Comparison of ENCODE assay signal across 19 cellular contexts in the genomic region with DNA sequence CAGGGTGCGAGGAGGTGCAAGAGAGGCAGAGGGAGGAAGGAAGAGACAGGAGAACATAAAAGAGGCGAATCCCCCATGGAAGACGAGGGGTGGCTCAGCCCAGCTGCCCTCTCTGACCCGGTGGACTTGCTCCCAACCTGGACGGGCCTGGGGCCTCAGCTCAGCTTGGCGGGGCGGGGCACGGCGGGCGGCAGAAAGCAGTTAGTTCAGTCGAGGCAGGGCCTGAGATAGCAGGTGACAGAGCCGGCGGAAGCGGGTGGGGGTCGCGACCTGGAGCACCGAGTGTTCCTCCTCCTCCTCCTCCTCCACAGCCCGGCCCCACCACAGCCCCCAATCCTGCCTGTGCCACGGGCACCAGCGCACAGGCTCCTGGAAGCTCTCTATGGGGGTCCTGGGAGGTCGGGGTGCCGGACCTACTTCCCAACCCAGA. TPM values are rescaled to one million over a fixed set of nuclear protein-coding genes. Genes with fewer than 3 reads are reported as not detected.
A peak's percentile ranks its signal among the peaks of the same experiment; 100 is the strongest.
DNase-seq lines count a peak whose midpoint lies in the region; ATAC-seq, FAIRE-seq and TF ChIP-seq lines count a peak whose summit lies in the region.
"Had no signal": no experiment of that assay in that cellular context is flagged by ENCODE, and none has a peak within 500 bp of the region (broad histone marks: within the 10 kb centered on the region; RNA-seq: fewer than 3 reads in every experiment).

No MANE protein-coding gene starts in this region.

- no peaks in the 10 kb centered on the region for H3K9me3 Mint-ChIP-seq in CD4-positive, alpha-beta T cell
- H3K9me3 Mint-ChIP-seq: CD14-positive monocyte; CD8-positive, alpha-beta memory T cell had no signal

- H3K4ac ChIP-seq in neuronal stem cell (ENCODE audit: low read length) = no peak overlapping the region

- H2BK15ac ChIP-seq in neuronal stem cell (ENCODE audit: low read length) = no peak overlapping the region

- TF ChIP-seq CTCF in HEK293 (tag by site-specific recombination; IDR thresholded peaks at IDR 0.05) (no peak), dorsolateral prefrontal cortex (IDR thresholded peaks at IDR 0.05 in 54 of 56, conservative IDR thresholded peaks at IDR 0.05 in 2 of 56; ENCODE audit: low read depth in 1 of 56, partially characterized antibody in 56 of 56) (no peak)
- no peak for TF ChIP-seq CTCF in CD4-positive, alpha-beta T cell (IDR thresholded peaks at IDR 0.05)

- H3K27ac ChIP-seq in HEK293 (ENCODE audit: extremely low read depth, low read depth, low read length) (no peak overlapping the region), dorsolateral prefrontal cortex (peak overlapping the region in 47 of 59 donors; percentile 49 to 93 (median 82)), neuronal stem cell (replicated peaks; ENCODE audit: low read length) (no peak overlapping the region), temporal lobe (ENCODE audit: low read depth, low read length) (peak overlapping the region; percentile 85)
- no peak overlapping the region for H3K27ac ChIP-seq in CD4-positive, alpha-beta T cell (ENCODE audit: low read depth, low read length)
- H3K27ac ChIP-seq: 22Rv1, HL-60 had no signal

- peak overlapping the region; percentile 44 for H3K9ac ChIP-seq in neuronal stem cell (ENCODE audit: low read depth, low read length, poor library complexity)

- H3K4me2 ChIP-seq in neuronal stem cell (ENCODE audit: insufficient read depth, low read length, poor library complexity, severe bottlenecking) = no peak overlapping the region

- H2BK5ac ChIP-seq in neuronal stem cell (ENCODE audit: low read length) = peak overlapping the region; percentile 66

- no peak overlapping the region for H2AFZ ChIP-seq in neuronal stem cell (ENCODE audit: low read length)

- H3K79me1 ChIP-seq in neuronal stem cell (ENCODE audit: low read depth, low read length) = peaks cover 6% of the 10 kb centered on the region

- intact Hi-C loops in dorsolateral prefrontal cortex (cut with DNase I) = no loop called here
- intact Hi-C loops in CD4-positive, alpha-beta T cell (cut with DNase I, micrococcal nuclease) = no loop called here

- no peak overlapping the region for H3K27ac Mint-ChIP-seq in CD4-positive, alpha-beta T cell

- H4K8ac ChIP-seq in neuronal stem cell (ENCODE audit: low read depth, low read length) = no peak overlapping the region

- POLR2A ChIA-PET in HEK293 (lab: Yijun Ruan, JAX) = no interaction called here
- POLR2A ChIA-PET in CD4-positive, alpha-beta T cell (lab: Charles Lee) = no interaction called here

- no peak overlapping the region for H2BK12ac ChIP-seq in neuronal stem cell (ENCODE audit: low read length)

- H2BK120ac ChIP-seq in neuronal stem cell (ENCODE audit: low read depth, low read length) = no peak overlapping the region

- no peaks in the 10 kb centered on the region for H3K9me3 ChIP-seq in HEK293 (ENCODE audit: control insufficient read depth, insufficient read depth, low read depth, low read length)
- H3K9me3 ChIP-seq in neuronal stem cell (replicated peaks in 1 of 2; ENCODE audit: control insufficient read depth in 2 of 2, insufficient read depth in 1 of 2, low read depth in 1 of 2, low read length in 2 of 2) = no peaks in the 10 kb centered on the region
- H3K9me3 ChIP-seq in CD4-positive, alpha-beta T cell (ENCODE audit: control insufficient read depth, low read length) = no peaks in the 10 kb centered on the region
- H3K9me3 ChIP-seq: Caco-2 had no signal

- H3K23ac ChIP-seq in neuronal stem cell (ENCODE audit: low read depth, low read length, poor library complexity) = no peak overlapping the region

- H3K14ac ChIP-seq in neuronal stem cell (ENCODE audit: low read length) = no peak overlapping the region

- H3K27me3 ChIP-seq in dorsolateral prefrontal cortex (no peaks in the 10 kb centered on the region), neuronal stem cell (ENCODE audit: control insufficient read depth in 3 of 3, insufficient read depth in 3 of 3, low read depth in 1 of 3, low read length in 3 of 3) (no peaks in the 10 kb centered on the region)
- H3K27me3 ChIP-seq in CD4-positive, alpha-beta T cell (ENCODE audit: control insufficient read depth, insufficient read depth, low read length) = no peaks in the 10 kb centered on the region

- WGBS in neuronal stem cell (ENCODE audit: extremely low coverage in 2 of 2, insufficient read length in 2 of 2, insufficient replicate concordance in 1 of 2), 2 donors = no CpG with 5 or more reads among the region's 22 CpGs

- H3K4me1 Mint-ChIP-seq in CD4-positive, alpha-beta T cell (ENCODE audit: low read depth) = no peaks in the 10 kb centered on the region
- H3K4me1 Mint-ChIP-seq: CD14-positive monocyte; CD8-positive, alpha-beta memory T cell had no signal

- H3K4me1 ChIP-seq in HEK293 (ENCODE audit: control insufficient read depth, insufficient read depth, low read length) = no peaks in the 10 kb centered on the region
- H3K4me1 ChIP-seq in neuronal stem cell (ENCODE audit: control insufficient read depth in 2 of 2, insufficient read depth in 1 of 2, low read depth in 1 of 2, low read length in 2 of 2) = no peaks in the 10 kb centered on the region
- H3K4me1 ChIP-seq: Caco-2 had no signal

- H4K91ac ChIP-seq in neuronal stem cell (ENCODE audit: low read depth, low read length, poor library complexity) = no peak overlapping the region

- H3K4me3 Mint-ChIP-seq in CD4-positive, alpha-beta T cell = no peak overlapping the region
- H3K4me3 Mint-ChIP-seq: CD14-positive monocyte; CD8-positive, alpha-beta memory T cell had no signal

- H3K36me3 Mint-ChIP-seq in CD4-positive, alpha-beta T cell (ENCODE audit: low read depth) = peaks cover 7% of the 10 kb centered on the region

- H2AK5ac ChIP-seq in neuronal stem cell (ENCODE audit: low read depth, low read length) = no peak overlapping the region

- no peak for FAIRE-seq in HTR-8/SVneo (lab: Jason Lieb, UNC)
- FAIRE-seq: GM12892, GM19239 had no signal

- no peak overlapping the region for H3K4me3 ChIP-seq in HEK293 (ENCODE audit: low read depth, low read length)
- H3K4me3 ChIP-seq in dorsolateral prefrontal cortex = peak overlapping the region in 18 of 59 donors; percentile 2 to 42 (median 22)
- no peak overlapping the region for H3K4me3 ChIP-seq in neuronal stem cell (ENCODE audit: low read length in 2 of 2)

- H3K18ac ChIP-seq in neuronal stem cell (ENCODE audit: low read length) = no peak overlapping the region

- no peak for ATAC-seq in CD4-positive, alpha-beta T cell (ENCODE audit: poor library complexity)

- DNase-seq in dorsolateral prefrontal cortex (no peak), neuronal stem cell (ENCODE audit: low spot score) (no peak), NCI-H510A treated with DMSO at 0.1 percent for 48 hours (lab: John Stamatoyannopoulos, UW) (no peak), HTR-8/SVneo (ENCODE audit: insufficient read length, low spot score) (no peak)
- no peak for DNase-seq in CD4-positive, alpha-beta T cell
- DNase-seq: Caco-2; CD8-positive, alpha-beta memory T cell; DND-41; GDM1; HCEC 1CT; IMR-90 had no signal

- H3K36me3 ChIP-seq in HEK293 (ENCODE audit: control insufficient read depth in 2 of 2, insufficient read depth in 1 of 2, low read length in 2 of 2) = peaks cover 0 to 21% of the 10 kb centered on the region in 2 experiments; a peak in 1 of 3 replicates
- peaks cover 13 to 29% of the 10 kb centered on the region in 2 donors for H3K36me3 ChIP-seq in neuronal stem cell (replicated peaks in 1 of 2; ENCODE audit: control insufficient read depth in 2 of 2, insufficient read depth in 2 of 2, low read length in 2 of 2)

- no peaks in the 10 kb centered on the region for H3K27me3 Mint-ChIP-seq in CD4-positive, alpha-beta T cell
- H3K27me3 Mint-ChIP-seq: CD8-positive, alpha-beta memory T cell had no signal

- CTCF ChIA-PET in HEK293 (lab: Yijun Ruan, JAX) = interaction anchor here (0.6 kb wide), 1 partner anchor 88 kb away, joined by 3 read pairs; no protein-coding TSS in a partner anchor
- CTCF ChIA-PET in CD4-positive, alpha-beta T cell (lab: Charles Lee) = no interaction called here

TF ChIP-seq in HEK293, 187 proteins besides CTCF, POLR2A, EP300 and RAD21 (continues in another document):
- TF ChIP-seq ZNF311 (tag by site-specific recombination; IDR thresholded peaks at IDR 0.05; ENCODE audit: borderline replicate concordance) = no peak
- no peak for TF ChIP-seq ZNF214 (tag by site-specific recombination; IDR thresholded peaks at IDR 0.05; ENCODE audit: borderline replicate concordance)
- no peak for TF ChIP-seq ZFP3 (tag by site-specific recombination; IDR thresholded peaks at IDR 0.05; ENCODE audit: low read depth)
- TF ChIP-seq, protein P1, sequence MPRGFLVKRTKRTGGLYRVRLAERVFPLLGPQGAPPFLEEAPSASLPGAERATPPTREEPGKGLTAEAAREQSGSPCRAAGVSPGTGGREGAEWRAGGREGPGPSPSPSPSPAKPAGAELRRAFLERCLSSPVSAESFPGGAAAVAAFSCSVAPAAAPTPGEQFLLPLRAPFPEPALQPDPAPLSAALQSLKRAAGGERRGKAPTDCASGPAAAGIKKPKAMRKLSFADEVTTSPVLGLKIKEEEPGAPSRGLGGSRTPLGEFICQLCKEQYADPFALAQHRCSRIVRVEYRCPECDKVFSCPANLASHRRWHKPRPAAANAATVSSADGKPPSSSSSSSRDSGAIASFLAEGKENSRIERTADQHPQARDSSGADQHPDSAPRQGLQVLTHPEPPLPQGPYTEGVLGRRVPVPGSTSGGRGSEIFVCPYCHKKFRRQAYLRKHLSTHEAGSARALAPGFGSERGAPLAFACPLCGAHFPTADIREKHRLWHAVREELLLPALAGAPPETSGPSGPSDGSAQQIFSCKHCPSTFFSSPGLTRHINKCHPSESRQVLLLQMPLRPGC (tag by site-specific recombination; IDR thresholded peaks at IDR 0.05) = no peak
- TF ChIP-seq MEIS1 (CRISPR knock-in tag; IDR thresholded peaks at IDR 0.05; ENCODE audit: borderline replicate concordance) = no peak

RNA-seq across cellular contexts. Expression of a gene that starts 7.0 kb away (rescaled TPM):
- 10 to 100 TPM; 18.8 to 43.6 (median 24.6) TPM for total RNA-seq in dorsolateral prefrontal cortex
- polyA plus RNA-seq in neuronal stem cell (2013, experiment 1 of 2) = 23.9 TPM
- 25.3 TPM for polyA plus RNA-seq in neuronal stem cell (2013, experiment 2 of 2)
- total RNA-seq in temporal lobe = 16.2 TPM
- 10 to 100 TPM; 25.8 to 25.9 TPM for total RNA-seq in CD4-positive, alpha-beta T cell

RNA-seq across cellular contexts. Expression of a gene that starts 26.9 kb away (rescaled TPM):
- 1 to 10 TPM in 80 of 120 experiments, under 1 TPM in 40; 0.36 to 2.7 (median 1.4) TPM for total RNA-seq in dorsolateral prefrontal cortex
- polyA plus RNA-seq in neuronal stem cell (2013, experiment 1 of 2) = 0.11 TPM
- 0.12 TPM for polyA plus RNA-seq in neuronal stem cell (2013, experiment 2 of 2)
- 0.25 TPM for total RNA-seq in temporal lobe
- under 1 TPM; 0.47 to 0.75 TPM for total RNA-seq in CD4-positive, alpha-beta T cell
- total RNA-seq: H4 had no signal

RNA-seq across cellular contexts. Expression of a gene that starts 48.3 kb away (rescaled TPM):
- total RNA-seq in dorsolateral prefrontal cortex (1 to 10 TPM in 27 of 120 experiments, under 1 TPM in 93; 0.13 to 1.7 (median 0.63) TPM), temporal lobe (0.25 TPM)
- 0.46 TPM for polyA plus RNA-seq in neuronal stem cell (2013, experiment 1 of 2)
- polyA plus RNA-seq in neuronal stem cell (2013, experiment 2 of 2) = 0.47 TPM
- 1 to 10 TPM; 1.1 TPM for total RNA-seq in CD4-positive, alpha-beta T cell
- total RNA-seq: Caco-2, H4 had no signal

Comparison
In these comparisons a context has a peak if more than half of its experiments do, and no peak if none do; other contexts are left out.
1. H3K27ac ChIP-seq: peak in dorsolateral prefrontal cortex (47 of 59) and temporal lobe (single experiment); none in HEK293 (single experiment), neuronal stem cell (single experiment) and CD4-positive, alpha-beta T cell (single experiment).